ENCODE assay signal across 21 cellular contexts in the genomic region with DNA sequence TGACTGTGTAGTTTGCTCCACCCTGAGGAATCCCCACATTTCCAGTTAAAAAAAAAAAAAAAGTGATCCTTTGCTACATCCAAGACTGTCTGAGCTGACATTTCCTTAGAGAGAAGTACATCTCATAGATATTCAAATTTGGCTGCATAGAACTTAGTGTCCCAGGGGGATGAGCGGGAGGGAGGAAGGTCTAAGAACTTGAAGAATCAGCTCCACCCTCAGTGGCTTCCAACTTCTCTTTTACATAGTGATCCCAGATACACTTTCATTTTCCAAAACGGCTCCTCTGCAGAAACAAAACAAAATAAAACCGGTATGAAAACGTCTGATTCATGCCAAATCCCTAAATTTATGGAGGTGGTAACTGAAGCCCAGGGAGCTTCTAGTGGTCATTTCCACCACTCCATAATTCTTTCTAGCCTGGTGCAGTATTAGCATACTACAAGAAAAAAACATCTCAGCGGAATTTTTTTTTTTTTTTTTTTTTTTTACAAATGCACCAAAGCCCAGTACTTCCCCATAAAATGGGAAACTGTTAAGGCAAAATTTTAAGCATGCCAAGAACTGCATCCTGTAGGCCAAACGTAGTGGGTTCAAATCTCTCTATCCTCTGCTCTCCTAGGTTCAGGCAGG. TPM values are rescaled to one million over a fixed set of nuclear protein-coding genes. Genes with fewer than 3 reads are reported as not detected.
DNase-seq lines count a peak whose midpoint lies in the region; ATAC-seq, FAIRE-seq and TF ChIP-seq lines count a peak whose summit lies in the region.
"Had no signal": no experiment of that assay in that cellular context is flagged by ENCODE, and none has a peak within 500 bp of the region (broad histone marks: within the 10 kb centered on the region; RNA-seq: fewer than 3 reads in every experiment).

No MANE protein-coding gene starts in this region.

- WGBS in liver, result 31% methylated on average over 6 of the region's 6 CpGs
- 8% methylated on average over 6 of the region's 6 CpGs for WGBS in HepG2 (ENCODE audit: low lambda C conversion rate)
- 51% methylated on average over 6 of the region's 6 CpGs for WGBS in hepatocyte (ENCODE audit: low lambda C conversion rate, missing lambda C conversion rate)

- no peaks in the 10 kb centered on the region for H3K36me3 ChIP-seq in liver (ENCODE audit: control insufficient read depth in 4 of 4, insufficient read depth in 3 of 4, low read depth in 1 of 4, low read length in 3 of 4)
- no peaks in the 10 kb centered on the region for H3K36me3 ChIP-seq in HepG2 (replicated peaks in 1 of 2; ENCODE audit: control insufficient read depth in 1 of 2, insufficient read depth in 2 of 2, low read length in 2 of 2)
- no peaks in the 10 kb centered on the region for H3K36me3 ChIP-seq in hepatocyte (replicated peaks; ENCODE audit: insufficient read depth, low read depth)
- H3K36me3 ChIP-seq: ascending aorta had no signal

- H3K36me3 Mint-ChIP-seq in activated CD4-positive, alpha-beta memory T cell treated with anti-CD3 and anti-CD28 coated beads, Interleukin-2, amount 10 ng/mL, durations not matched to agents 7 days and 5 days (ENCODE audit: low read depth), result no peaks in the 10 kb centered on the region
- H3K36me3 Mint-ChIP-seq: CD4-positive, CD25-positive, alpha-beta regulatory T cell; IgD-negative memory B cell; natural killer cell had no signal

- H3K9me3 ChIP-seq in liver (ENCODE audit: control insufficient read depth in 4 of 4, low read length in 3 of 4) (no peaks in the 10 kb centered on the region), HepG2 (ENCODE audit: low read length) (no peaks in the 10 kb centered on the region), hepatocyte (ENCODE audit: low read depth) (no peaks in the 10 kb centered on the region)
- H3K9me3 ChIP-seq: ascending aorta had no signal

- POLR2A ChIA-PET in HepG2 (lab: Yijun Ruan, JAX), result no interaction called here
- POLR2A ChIA-PET in activated CD4-positive, alpha-beta memory T cell treated with anti-CD3 and anti-CD28 coated beads, Interleukin-2, amount 10 ng/mL, durations not matched to agents 7 days and 5 days (lab: Charles Lee), result no interaction called here

- no TSS peak for BruUV-seq in HepG2 (replicated peaks; lab: Mats Ljungman, UMichigan)

- peaks cover 15% of the 10 kb centered on the region for H3K27me3 Mint-ChIP-seq in activated CD4-positive, alpha-beta memory T cell treated with anti-CD3 and anti-CD28 coated beads, Interleukin-2, amount 10 ng/mL, durations not matched to agents 7 days and 5 days

- H3K27me3 ChIP-seq in liver (ENCODE audit: control insufficient read depth in 4 of 4, insufficient read depth in 4 of 4, low read length in 3 of 4), result no peaks in the 10 kb centered on the region
- H3K27me3 ChIP-seq in HepG2 (ENCODE audit: control insufficient read depth in 1 of 2, insufficient read depth in 2 of 2, low read length in 2 of 2), result no peaks in the 10 kb centered on the region
- H3K27me3 ChIP-seq in hepatocyte, result peaks cover 16% of the 10 kb centered on the region
- H3K27me3 ChIP-seq: ascending aorta had no signal

- H3K27ac ChIP-seq in liver (ENCODE audit: low read depth in 1 of 2, low read length in 2 of 2), result no peak overlapping the region
- H3K27ac ChIP-seq in HepG2 (ENCODE audit: extremely low read length, insufficient read depth, low read length), result no peak overlapping the region
- no peak overlapping the region for H3K27ac ChIP-seq in hepatocyte
- H3K27ac ChIP-seq: ascending aorta, foreskin keratinocyte had no signal

- no peaks in the 10 kb centered on the region for H3K4me1 Mint-ChIP-seq in activated CD4-positive, alpha-beta memory T cell treated with anti-CD3 and anti-CD28 coated beads, Interleukin-2, amount 10 ng/mL, durations not matched to agents 7 days and 5 days
- H3K4me1 Mint-ChIP-seq: CD4-positive, CD25-positive, alpha-beta regulatory T cell; IgD-negative memory B cell; natural killer cell had no signal

- TF ChIP-seq CTCF in liver (IDR thresholded peaks at IDR 0.05; ENCODE audit: low read depth, low read length, missing input control) (no peak), HepG2 (CRISPR knock-in tag; IDR thresholded peaks at IDR 0.05) (no peak), hepatocyte (IDR thresholded peaks at IDR 0.05; ENCODE audit: poor library complexity) (no peak), GM10266 (IDR thresholded peaks at IDR 0.05; ENCODE audit: control insufficient read depth, insufficient read depth, low read depth, missing control alignments) (no peak)

- intact Hi-C loops in HepG2 (cut with micrococcal nuclease; ENCODE audit: unreplicated experiment) (no loop called here), sciatic nerve (cut with DNase I) (no loop called here)

- CTCF ChIA-PET in HepG2 (lab: Yijun Ruan, JAX; ENCODE audit: low intra/inter-chr PET ratio, low total read pairs), result no interaction called here
- CTCF ChIA-PET in activated CD4-positive, alpha-beta memory T cell treated with anti-CD3 and anti-CD28 coated beads, Interleukin-2, amount 10 ng/mL, durations not matched to agents 7 days and 5 days (lab: Charles Lee), result interaction anchor here (0.7 kb wide), 1 partner anchor 13 kb away, joined by 5 read pairs; no protein-coding TSS in a partner anchor

- H3K4me3 Mint-ChIP-seq in activated CD4-positive, alpha-beta memory T cell treated with anti-CD3 and anti-CD28 coated beads, Interleukin-2, amount 10 ng/mL, durations not matched to agents 7 days and 5 days, result no peak overlapping the region
- H3K4me3 Mint-ChIP-seq: CD4-positive, CD25-positive, alpha-beta regulatory T cell; IgD-negative memory B cell; natural killer cell had no signal

- H3K27ac Mint-ChIP-seq in activated CD4-positive, alpha-beta memory T cell treated with anti-CD3 and anti-CD28 coated beads, Interleukin-2, amount 10 ng/mL, durations not matched to agents 7 days and 5 days, result no peak overlapping the region
- H3K27ac Mint-ChIP-seq: CD4-positive, CD25-positive, alpha-beta regulatory T cell; IgD-negative memory B cell; natural killer cell had no signal

- no peak for TF ChIP-seq EP300 in HepG2 (IDR thresholded peaks at IDR 0.05; ENCODE audit: low read depth in 2 of 2, low read length in 2 of 2)
- no peak for TF ChIP-seq EP300 in HepG2 (CRISPR knock-in tag; IDR thresholded peaks at IDR 0.05; ENCODE audit: borderline replicate concordance)

- peak in 1 of 2 donors; percentile 28 for TF ChIP-seq RAD21 in liver (IDR thresholded peaks at IDR 0.05)
- no peak for TF ChIP-seq RAD21 in HepG2 (CRISPR knock-in tag; IDR thresholded peaks at IDR 0.05)

- DNase-seq in HepG2 (ENCODE audit: low spot score), result no peak
- no peak for DNase-seq in hepatocyte (ENCODE audit: low spot score)
- DNase-seq in sciatic nerve (ENCODE audit: low spot score), result no peak
- no peak for DNase-seq in activated CD4-positive, alpha-beta memory T cell treated with anti-CD3 and anti-CD28 coated beads, Interleukin-2, amount 10 ng/mL, durations not matched to agents 7 days and 5 days
- DNase-seq in iPS-NIHi7 (ENCODE audit: extremely low spot score), result no peak
- DNase-seq in GM10266 (ENCODE audit: extremely low spot score), result no peak
- DNase-seq: activated CD4-positive, alpha-beta T cell treated with anti-CD3 and anti-CD28 coated beads for 4 hours; activated naive CD4-positive, alpha-beta T cell; CD4-positive, CD25-positive, alpha-beta regulatory T cell; foreskin keratinocyte; GOT3; natural killer cell; NCI-H524 treated with DMSO at 0.1 percent for 48 hours; PC-3; stimulated activated CD4-positive, alpha-beta T cell treated with anti-CD3 and anti-CD28 coated beads, Interleukin-4, amount 100 ng/mL, for 24 hours had no signal

- ATAC-seq in HepG2, result no peak
- ATAC-seq in sciatic nerve, result peak; percentile 80
- ATAC-seq in HG03108 (IDR thresholded peaks at IDR 0.05; ENCODE audit: unreplicated experiment), result no peak
- ATAC-seq: foreskin keratinocyte, natural killer cell, PC-3 had no signal

- H3K9ac ChIP-seq in liver (ENCODE audit: low read depth in 1 of 2, low read length in 2 of 2), result no peak overlapping the region
- H3K9ac ChIP-seq in HepG2 (ENCODE audit: insufficient read depth, low read depth, low read length), result no peak overlapping the region

- H3K79me2 ChIP-seq in HepG2 (ENCODE audit: insufficient read depth, low read length) (no peaks in the 10 kb centered on the region), hepatocyte (no peaks in the 10 kb centered on the region)

- peaks cover 0 to under 1% (median 0%) of the 10 kb centered on the region in 4 donors for H3K4me1 ChIP-seq in liver (ENCODE audit: control insufficient read depth in 4 of 4, insufficient read depth in 4 of 4, low read length in 3 of 4)
- no peaks in the 10 kb centered on the region for H3K4me1 ChIP-seq in HepG2 (ENCODE audit: insufficient read depth, low read length)
- no peaks in the 10 kb centered on the region for H3K4me1 ChIP-seq in hepatocyte (ENCODE audit: insufficient read depth)
- H3K4me1 ChIP-seq: foreskin keratinocyte had no signal

- no peak overlapping the region for H3K4me2 ChIP-seq in HepG2 (ENCODE audit: low read depth, low read length)
- H3K4me2 ChIP-seq in hepatocyte, result peak overlapping the region; percentile 33

- H2AFZ ChIP-seq in HepG2 (ENCODE audit: low read length) (no peak overlapping the region), hepatocyte (no peak overlapping the region)

- H3K9me3 Mint-ChIP-seq in activated CD4-positive, alpha-beta memory T cell treated with anti-CD3 and anti-CD28 coated beads, Interleukin-2, amount 10 ng/mL, durations not matched to agents 7 days and 5 days, result no peaks in the 10 kb centered on the region
- H3K9me3 Mint-ChIP-seq: natural killer cell had no signal

- no peaks in the 10 kb centered on the region for H3K9me2 ChIP-seq in hepatocyte (replicated peaks; ENCODE audit: insufficient read depth)

- H3K4me3 ChIP-seq in liver (ENCODE audit: low read depth in 1 of 3, low read length in 3 of 3) (no peak overlapping the region), HepG2 (replicated peaks in 1 of 3; ENCODE audit: insufficient read depth in 1 of 3, low read depth in 2 of 3, low read length in 3 of 3) (no peak overlapping the region), hepatocyte (no peak overlapping the region)

- in situ Hi-C loops in HepG2 (cut with HindIII; ENCODE audit: extremely low pct_ligation_motif_present, low pct_unique_long_range_greater_than_20kb), result no loop called here

- H4K20me1 ChIP-seq in HepG2 (ENCODE audit: insufficient read depth, low read length) (no peaks in the 10 kb centered on the region), hepatocyte (ENCODE audit: insufficient read depth, poor library complexity, severe bottlenecking) (no peaks in the 10 kb centered on the region)

- TF ChIP-seq POLR2A in HepG2 (IDR thresholded peaks at IDR 0.05; ENCODE audit: insufficient read depth in 1 of 2, low read depth in 2 of 2, low read length in 2 of 2), result no peak

- no peak for FAIRE-seq in HepG2 (lab: Jason Lieb, UNC)
- FAIRE-seq: TTC549 had no signal

RNA-seq across cellular contexts. Expression of gene MAF, which starts 29.4 kb away (rescaled TPM):
- total RNA-seq in liver (10 to 100 TPM; 16.0 to 20.9 TPM), HepG2 (2016; rRNA removed; fragmentation: Illumina TruSeq; extraction: Trizol) (0.10 and 0.31 TPM in 2 replicates), hepatocyte (84.2 and 85.0 TPM in 2 replicates), sciatic nerve (168 TPM)
- polyA plus RNA-seq in liver (10 to 100 TPM in 1 of 2 donors, 1 to 10 TPM in 1; 9.7 to 17.5 TPM), HepG2 (2011; rRNA removed) (0.07 and 0.13 TPM in 2 replicates), hepatocyte (30.5 and 31.6 TPM in 2 replicates)
- under 0.01 and 0.10 TPM in 2 replicates for total RNA-seq in HepG2 (2016; cell fraction: cytosol; rRNA removed; fragmentation: Illumina TruSeq; extraction: Trizol; ENCODE audit: low read depth)
- 0.15 and 0.30 TPM in 2 replicates for total RNA-seq in HepG2 (2016; cell fraction: insoluble cytoplasmic fraction; rRNA removed; fragmentation: Illumina TruSeq; extraction: Trizol)
- 0.06 and 0.14 TPM in 2 replicates for total RNA-seq in HepG2 (2016; cell fraction: membrane; rRNA removed; fragmentation: Illumina TruSeq; extraction: Trizol)
- total RNA-seq in HepG2 (2016; cell fraction: nucleus; rRNA removed; fragmentation: Illumina TruSeq; extraction: Trizol), result 0.47 and 0.65 TPM in 2 replicates
- polyA plus RNA-seq in HepG2 (2011; cell fraction: cytosol; rRNA removed), result 0.01 and 0.09 TPM in 2 replicates
- polyA plus RNA-seq in HepG2 (2011; cell fraction: nucleus; rRNA removed), result 0.18 and 0.31 TPM in 2 replicates
- 0.03 and 0.04 TPM in 2 replicates for polyA plus RNA-seq in HepG2 (2012)
- polyA plus RNA-seq in HepG2 (2016; cell fraction: cytosol; fragmentation: Illumina TruSeq; extraction: Trizol; ENCODE audit: low read depth), result not detected in 2 replicates
- polyA plus RNA-seq in HepG2 (2016; cell fraction: insoluble cytoplasmic fraction; fragmentation: Illumina TruSeq; extraction: Trizol; ENCODE audit: low read depth), result 0.25 and 0.30 TPM in 2 replicates
- 0.08 and 0.10 TPM in 2 replicates for polyA plus RNA-seq in HepG2 (2016; cell fraction: membrane; fragmentation: Illumina TruSeq; extraction: Trizol; ENCODE audit: low read depth)
- 0.51 and 0.52 TPM in 2 replicates for polyA plus RNA-seq in HepG2 (2016; cell fraction: nucleus; fragmentation: Illumina TruSeq; extraction: Trizol; ENCODE audit: insufficient read depth, low read depth)
- 0.12 TPM in 1 of 2 replicates, not detected in the other for polyA minus RNA-seq in HepG2 (2011; rRNA and poly(A)+ RNA removed; ENCODE audit: low replicate concordance)
- 0.20 and 0.35 TPM in 2 replicates for polyA minus RNA-seq in HepG2 (2011; cell fraction: cytosol; rRNA and poly(A)+ RNA removed)
- polyA minus RNA-seq in HepG2 (2011; cell fraction: nucleus; rRNA and poly(A)+ RNA removed), result 0.25 and 0.26 TPM in 2 replicates
- 100 to 1,000 TPM; 279 to 281 TPM for total RNA-seq in activated CD4-positive, alpha-beta memory T cell treated with anti-CD3 and anti-CD28 coated beads, Interleukin-2, amount 10 ng/mL, durations not matched to agents 7 days and 5 days
- total RNA-seq: A172, PC-3 had no signal
- polyA plus RNA-seq: IgD-negative memory B cell had no signal

Comparison
In these comparisons a context has a peak if more than half of its experiments do, and no peak if none do; other contexts are left out.
1. RNA of gene MAF, which starts 29.4 kb away (total RNA-seq): 279 to 281 TPM in activated CD4-positive, alpha-beta memory T cell treated with anti-CD3 and anti-CD28 coated beads, Interleukin-2, amount 10 ng/mL, durations not matched to agents 7 days and 5 days, 168 TPM in sciatic nerve (single experiment), 84.2 to 85.0 TPM in hepatocyte and 16.0 to 20.9 TPM in liver; under 0.01 to 0.65 TPM in HepG2; every median in the first group is over 10 times any median in the second.